5 cellular contexts compared by ENCODE assay signal in genomic region chr5:171024084-171024483, GRCh38.
"Had no signal": no experiment of that assay in that cellular context is flagged by ENCODE, and none has a peak within 500 bp of the region (broad histone marks: within the 10 kb centered on the region; RNA-seq: fewer than 3 reads in every experiment).

No MANE protein-coding gene starts in this region.

- H3K27ac ChIP-seq: HL-60, KMS-11 had no signal

- H3K9ac ChIP-seq: KMS-11 had no signal

- FAIRE-seq: HTR-8/SVneo had no signal

- DNase-seq: KBM-7, KG1 had no signal

- H3K4me2 ChIP-seq: KMS-11 had no signal
